9 cellular contexts compared by ENCODE assay signal in the genomic region with DNA sequence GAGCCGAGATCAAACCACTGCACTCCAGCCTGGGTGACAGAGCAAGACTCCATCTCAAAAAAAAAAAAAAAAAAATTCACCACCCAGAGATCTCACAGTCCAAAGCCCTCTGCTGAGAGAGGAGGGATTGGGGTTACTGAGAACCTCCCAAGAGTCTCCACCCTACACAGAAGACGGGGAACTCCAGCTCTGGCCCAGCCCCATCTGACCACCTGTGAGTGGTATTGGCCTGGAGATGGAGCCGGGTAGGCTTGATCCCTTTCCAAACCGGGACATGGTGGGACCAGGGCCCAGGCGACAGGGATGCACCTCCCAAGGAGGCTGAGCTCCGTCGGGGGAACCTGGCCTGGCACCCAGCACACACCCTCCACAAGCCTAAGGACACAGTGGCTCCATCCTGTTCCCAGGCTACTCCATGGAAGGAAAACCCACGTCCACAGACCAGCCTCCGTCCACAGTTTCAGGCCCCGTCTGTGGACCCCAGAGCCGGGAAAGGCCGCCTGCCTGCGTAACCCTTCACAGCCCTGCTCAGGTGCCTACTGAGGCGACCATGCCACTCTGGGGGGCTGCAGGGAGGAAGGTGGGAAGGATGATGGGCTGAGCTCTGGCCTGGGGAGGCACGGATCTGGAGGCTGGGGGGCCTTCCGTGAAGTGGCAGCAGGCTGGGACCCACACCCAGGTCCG. TPM values are rescaled to one million over a fixed set of nuclear protein-coding genes. Genes with fewer than 3 reads are reported as not detected.
DNase-seq lines count a peak whose midpoint lies in the region; ATAC-seq and TF ChIP-seq lines count a peak whose summit lies in the region.
"Had no signal": no experiment of that assay in that cellular context is flagged by ENCODE, and none has a peak within 500 bp of the region (broad histone marks: within the 10 kb centered on the region; RNA-seq: fewer than 3 reads in every experiment).

No MANE protein-coding gene starts in this region.

- ATAC-seq in left ventricle myocardium superior (no peak), omental fat pad (ENCODE audit: low FRiP score) (no peak), HG02610 (IDR thresholded peaks at IDR 0.05; ENCODE audit: unreplicated experiment) (no peak)

- H3K36me3 ChIP-seq in right atrium auricular region (peaks cover 8% of the 10 kb centered on the region), brain microvascular endothelial cell (replicated peaks) (no peaks in the 10 kb centered on the region), mucosa of rectum (ENCODE audit: control insufficient read depth in 2 of 2, insufficient read depth in 2 of 2, low read length in 2 of 2) (peaks cover 3 to 5% of the 10 kb centered on the region in 2 donors)

- H3K9ac ChIP-seq in mucosa of rectum (ENCODE audit: low read depth in 1 of 2, low read length in 2 of 2) = peak overlapping the region; percentile 26 to 96

- H3K4me3 ChIP-seq in right atrium auricular region = peak overlapping the region; percentile 83 to 92
- H3K4me3 ChIP-seq in brain microvascular endothelial cell (ENCODE audit: low read depth, low read length) = peak overlapping the region; percentile 92
- H3K4me3 ChIP-seq in mucosa of rectum (ENCODE audit: low read length in 2 of 2) = peak overlapping the region; percentile 89 to 96

- H3K27ac ChIP-seq in right atrium auricular region = peak overlapping the region; percentile 89 to 94
- no peak overlapping the region for H3K27ac ChIP-seq in brain microvascular endothelial cell
- no peak overlapping the region for H3K27ac ChIP-seq in mucosa of rectum (ENCODE audit: low read depth in 2 of 2, low read length in 2 of 2)

- H3K27me3 ChIP-seq in right atrium auricular region (no peaks in the 10 kb centered on the region), brain microvascular endothelial cell (replicated peaks) (no peaks in the 10 kb centered on the region), mucosa of rectum (ENCODE audit: control insufficient read depth in 2 of 2, insufficient read depth in 2 of 2, low read length in 2 of 2) (no peaks in the 10 kb centered on the region)

- no peak for DNase-seq in right atrium auricular region (ENCODE audit: low spot score)
- DNase-seq in left ventricle myocardium superior = no peak
- DNase-seq in brain microvascular endothelial cell = no peak
- DNase-seq in omental fat pad (ENCODE audit: low spot score) = no peak
- DNase-seq in A172 (ENCODE audit: low spot score) = no peak
- DNase-seq in NCI-H2227 treated with DMSO at 0.1 percent for 48 hours (lab: John Stamatoyannopoulos, UW) = no peak
- DNase-seq: kidney glomerular epithelial cell had no signal

- intact Hi-C loops in left ventricle myocardium superior (cut with micrococcal nuclease) = no loop called here

- in situ Hi-C loops in brain microvascular endothelial cell (cut with HindIII; ENCODE audit: low pct_ligation_motif_present, low sequenced_read_pairs) = no loop called here

- no peak for TF ChIP-seq CTCF in right atrium auricular region (IDR thresholded peaks at IDR 0.05)
- TF ChIP-seq CTCF in brain microvascular endothelial cell (IDR thresholded peaks at IDR 0.05; ENCODE audit: low read depth, low read length, missing control alignments) = no peak
- no peak for TF ChIP-seq CTCF in omental fat pad (IDR thresholded peaks at IDR 0.05)

- peaks cover 0 to 76% of the 10 kb centered on the region in 2 donors for H3K4me1 ChIP-seq in right atrium auricular region
- peaks cover 45 to 52% of the 10 kb centered on the region in 2 donors for H3K4me1 ChIP-seq in mucosa of rectum (ENCODE audit: control insufficient read depth in 2 of 2, insufficient read depth in 2 of 2, low read length in 2 of 2)

- no peaks in the 10 kb centered on the region for H3K9me3 ChIP-seq in right atrium auricular region
- no peaks in the 10 kb centered on the region for H3K9me3 ChIP-seq in mucosa of rectum (ENCODE audit: control insufficient read depth in 2 of 2, low read length in 2 of 2)

RNA-seq across cellular contexts. Expression of a gene that starts 1.8 kb away (rescaled TPM):
- 100 to 1,000 TPM; 129 to 170 TPM for total RNA-seq in right atrium auricular region
- total RNA-seq in left ventricle myocardium superior = 122 TPM
- total RNA-seq in omental fat pad = 100 to 1,000 TPM; 112 to 164 (median 161) TPM
- 104 and 131 TPM in 2 replicates for total RNA-seq in A172 (2014; rRNA removed; shearing (Covaris generic))

RNA-seq across cellular contexts. Expression of a gene that starts 2.2 kb away (rescaled TPM):
- not detected for total RNA-seq in right atrium auricular region
- not detected for total RNA-seq in left ventricle myocardium superior
- not detected for total RNA-seq in omental fat pad
- total RNA-seq in A172 (2014; rRNA removed; shearing (Covaris generic)) = not detected in 2 replicates

RNA-seq across cellular contexts. Expression of a gene that starts 7.3 kb away (rescaled TPM):
- total RNA-seq in right atrium auricular region (10 to 100 TPM; 47.8 to 48.5 TPM), left ventricle myocardium superior (94.0 TPM), omental fat pad (10 to 100 TPM; 39.6 to 75.4 (median 60.8) TPM)
- total RNA-seq in A172 (2014; rRNA removed; shearing (Covaris generic)) = 219 and 243 TPM in 2 replicates

RNA-seq across cellular contexts. Expression of a gene that starts 18.9 kb away (rescaled TPM):
- total RNA-seq in right atrium auricular region (under 1 TPM in 1 of 2 donors, not detected in 1; 0.12 TPM), left ventricle myocardium superior (not detected), omental fat pad (under 1 TPM in 1 of 4 donors, not detected in 3; 0.24 TPM)
- total RNA-seq in A172 (2014; rRNA removed; shearing (Covaris generic)) = 0.38 TPM in 1 of 2 replicates, not detected in the other

RNA-seq across cellular contexts. Expression of a gene that starts 20.8 kb away (rescaled TPM):
- 1 to 10 TPM; 4.8 to 5.9 TPM for total RNA-seq in right atrium auricular region
- 9.4 TPM for total RNA-seq in left ventricle myocardium superior
- total RNA-seq in omental fat pad = 10 to 100 TPM; 10.3 to 29.8 (median 15.9) TPM
- total RNA-seq in A172 (2014; rRNA removed; shearing (Covaris generic)) = 5.1 and 8.6 TPM in 2 replicates

Comparison
In these comparisons a context has a peak if more than half of its experiments do, and no peak if none do; other contexts are left out.
1. H3K27ac ChIP-seq: peak in right atrium auricular region (2 of 2); none in brain microvascular endothelial cell (single experiment) and mucosa of rectum (0 of 2).
2. Peak in every context shown above with its lines, with median percentiles within 50 percentile points of each other: H3K4me3 ChIP-seq.